ENCODE assay signal across 18 cellular contexts in the genomic region with DNA sequence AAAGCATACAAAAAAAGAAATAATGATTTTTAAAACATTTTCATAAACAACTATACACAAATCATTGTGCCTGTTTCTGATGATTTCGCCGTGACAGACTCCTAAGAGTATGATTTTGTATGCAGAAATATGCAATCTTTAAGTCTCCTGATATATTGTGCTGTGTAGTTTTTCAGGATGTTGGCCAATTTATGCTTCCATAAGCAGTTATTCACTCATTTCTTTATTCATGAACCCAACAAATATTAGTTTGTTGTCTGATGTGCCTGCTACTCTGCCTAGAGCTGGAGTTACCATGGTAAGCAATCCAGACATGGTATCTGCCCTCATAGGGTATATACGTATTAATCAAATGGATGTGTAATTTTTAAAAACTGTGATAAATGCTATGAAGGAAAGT. TPM values are rescaled to one million over a fixed set of nuclear protein-coding genes. Genes with fewer than 3 reads are reported as not detected.
A peak's percentile ranks its signal among the peaks of the same experiment; 100 is the strongest.
DNase-seq lines count a peak whose midpoint lies in the region; ATAC-seq, FAIRE-seq and TF ChIP-seq lines count a peak whose summit lies in the region.
"Had no signal": no experiment of that assay in that cellular context is flagged by ENCODE, and none has a peak within 500 bp of the region (broad histone marks: within the 10 kb centered on the region; RNA-seq: fewer than 3 reads in every experiment).

No MANE protein-coding gene starts in this region.

- FAIRE-seq in A549 (lab: Jason Lieb, UNC) = no peak
- FAIRE-seq: D721Med, GM12891, GM19239 had no signal

- no TSS peak for BruUV-seq in Caco-2 (replicated peaks; lab: Mats Ljungman, UMichigan)

- POLR2A ChIA-PET in A549 (lab: Yijun Ruan, JAX) (no interaction called here), Caco-2 (lab: Charles Lee) (no interaction called here)

- no peaks in the 10 kb centered on the region for H4K20me1 ChIP-seq in Karpas-422 (ENCODE audit: insufficient read depth, low read depth, low read length)
- H4K20me1 ChIP-seq: BLaER1 treated with 17β-estradiol and CSF1 and Interleukin-3, amounts not matched to agents 10 nM and 100 nM had no signal

- no peak for TF ChIP-seq EP300 in A549 (IDR thresholded peaks at IDR 0.05)

- TF ChIP-seq POLR2A in A549 (IDR thresholded peaks at IDR 0.05; ENCODE audit: low read length) = no peak

- H3K27me3 ChIP-seq in Caco-2 (replicated peaks; ENCODE audit: control insufficient read depth, insufficient read depth, low read length) (no peaks in the 10 kb centered on the region), Karpas-422 (ENCODE audit: low read length) (no peaks in the 10 kb centered on the region), colonic mucosa (no peaks in the 10 kb centered on the region)
- H3K27me3 ChIP-seq: BLaER1 treated with 17β-estradiol and CSF1 and Interleukin-3, amounts not matched to agents 10 nM and 100 nM had no signal

- no peak for ATAC-seq in A549
- ATAC-seq: CD8-positive, alpha-beta T cell had no signal

- H3K27ac Mint-ChIP-seq in Caco-2 (ENCODE audit: unreplicated experiment) = peak overlapping the region; percentile 40
- no peak overlapping the region for H3K27ac Mint-ChIP-seq in progenitor cell of endocrine pancreas
- H3K27ac Mint-ChIP-seq: B cell; CD4-positive, alpha-beta T cell; CD8-positive, alpha-beta T cell had no signal

- H3K4me2 ChIP-seq in A549 = no peak overlapping the region
- no peak overlapping the region for H3K4me2 ChIP-seq in Karpas-422 (ENCODE audit: low read depth, low read length, poor library complexity, severe bottlenecking)
- H3K4me2 ChIP-seq: BLaER1 treated with 17β-estradiol and CSF1 and Interleukin-3, amounts not matched to agents 10 nM and 100 nM had no signal

- H3K9me2 ChIP-seq in Karpas-422 (replicated peaks; ENCODE audit: insufficient read depth, low read length) = no peaks in the 10 kb centered on the region

- DNase-seq in A549 (ENCODE audit: low read depth in 1 of 2, low spot score in 1 of 2) (no peak), Caco-2 (no peak), Karpas-422 (peak; percentile 10), colonic mucosa (no peak), progenitor cell of endocrine pancreas (ENCODE audit: low spot score, unreplicated experiment) (no peak)
- DNase-seq in stimulated activated CD4-positive, alpha-beta T cell treated with anti-CD3 and anti-CD28 coated beads, Interleukin-15, amount 100 ng/mL, for 24 hours = no peak
- DNase-seq: 8988T; AML-193; CD4-positive, alpha-beta T cell; CD8-positive, alpha-beta T cell; DMS79 treated with DMSO at 0.1 percent for 48 hours; GF-D8 had no signal

- H3K4me1 ChIP-seq in A549 (peaks cover 37% of the 10 kb centered on the region), Caco-2 (peaks cover 40% of the 10 kb centered on the region), Karpas-422 (ENCODE audit: low read length) (no peaks in the 10 kb centered on the region), colonic mucosa (peaks cover 3% of the 10 kb centered on the region)
- H3K4me1 ChIP-seq: BLaER1 treated with 17β-estradiol and CSF1 and Interleukin-3, amounts not matched to agents 10 nM and 100 nM had no signal

- intact Hi-C loops in Caco-2 (cut with micrococcal nuclease; ENCODE audit: unreplicated experiment) = loop anchor here (10.0 kb wide), 1 partner anchor 489 kb away; no protein-coding TSS in a partner anchor
- intact Hi-C loops in colonic mucosa (cut with DNase I) = no loop called here

- H3K9me3 Mint-ChIP-seq in Caco-2 (ENCODE audit: unreplicated experiment) (peaks cover 9% of the 10 kb centered on the region), progenitor cell of endocrine pancreas (ENCODE audit: low read depth) (no peaks in the 10 kb centered on the region)

- no peak overlapping the region for H2AFZ ChIP-seq in Karpas-422 (ENCODE audit: low read length)

- peaks cover 37% of the 10 kb centered on the region for H3K4me1 Mint-ChIP-seq in Caco-2 (ENCODE audit: low read depth, unreplicated experiment)
- H3K4me1 Mint-ChIP-seq in progenitor cell of endocrine pancreas (ENCODE audit: low read depth) = peaks cover 28% of the 10 kb centered on the region
- H3K4me1 Mint-ChIP-seq: B cell had no signal

- CTCF ChIA-PET in A549 (lab: Yijun Ruan, JAX) (no interaction called here), Caco-2 (lab: Charles Lee) (no interaction called here)

- H3K4me3 ChIP-seq in A549 (no peak overlapping the region), Caco-2 (ENCODE audit: low read depth, low read length) (no peak overlapping the region), Karpas-422 (ENCODE audit: low read length) (no peak overlapping the region), colonic mucosa (no peak overlapping the region)
- H3K4me3 ChIP-seq: BLaER1 treated with 17β-estradiol and CSF1 and Interleukin-3, amounts not matched to agents 10 nM and 100 nM had no signal

- no peak for TF ChIP-seq RAD21 in A549 (conservative IDR thresholded peaks at IDR 0.05 in 1 of 2, IDR thresholded peaks at IDR 0.05 in 1 of 2)

- no peaks in the 10 kb centered on the region for H3K27me3 Mint-ChIP-seq in Caco-2 (ENCODE audit: insufficient read depth, unreplicated experiment)
- H3K27me3 Mint-ChIP-seq in progenitor cell of endocrine pancreas = no peaks in the 10 kb centered on the region

- H3K79me2 ChIP-seq in Karpas-422 (ENCODE audit: low read length) = no peaks in the 10 kb centered on the region

- H3K4me3 Mint-ChIP-seq in Caco-2 (ENCODE audit: unreplicated experiment) = no peak overlapping the region
- no peak overlapping the region for H3K4me3 Mint-ChIP-seq in progenitor cell of endocrine pancreas (ENCODE audit: low read depth)
- H3K4me3 Mint-ChIP-seq: B cell; CD4-positive, alpha-beta T cell; CD8-positive, alpha-beta T cell had no signal

- H3K36me3 Mint-ChIP-seq in Caco-2 (ENCODE audit: insufficient read depth, unreplicated experiment) = no peaks in the 10 kb centered on the region
- no peaks in the 10 kb centered on the region for H3K36me3 Mint-ChIP-seq in progenitor cell of endocrine pancreas (ENCODE audit: insufficient read depth)
- H3K36me3 Mint-ChIP-seq: CD8-positive, alpha-beta T cell had no signal

- TF ChIP-seq CTCF in A549 (IDR thresholded peaks at IDR 0.05) (no peak), Caco-2 (IDR thresholded peaks at IDR 0.05; ENCODE audit: insufficient read depth in 1 of 2, low read depth in 1 of 2, low read length in 1 of 2, severe bottlenecking in 1 of 2, unreplicated experiment in 1 of 2) (no peak), colonic mucosa (IDR thresholded peaks at IDR 0.05) (no peak), progenitor cell of endocrine pancreas (IDR thresholded peaks at IDR 0.05; ENCODE audit: unreplicated experiment) (no peak)

- H3K9me3 ChIP-seq in A549 (no peaks in the 10 kb centered on the region), Caco-2 (no peaks in the 10 kb centered on the region), Karpas-422 (ENCODE audit: low read length) (no peaks in the 10 kb centered on the region), colonic mucosa (no peaks in the 10 kb centered on the region)
- H3K9me3 ChIP-seq: BLaER1 treated with 17β-estradiol and CSF1 and Interleukin-3, amounts not matched to agents 10 nM and 100 nM had no signal

- H3K36me3 ChIP-seq in Caco-2 (ENCODE audit: control insufficient read depth, insufficient read depth, low read length) (no peaks in the 10 kb centered on the region), Karpas-422 (ENCODE audit: insufficient read depth, low read length) (no peaks in the 10 kb centered on the region), colonic mucosa (no peaks in the 10 kb centered on the region)
- H3K36me3 ChIP-seq: BLaER1 treated with 17β-estradiol and CSF1 and Interleukin-3, amounts not matched to agents 10 nM and 100 nM had no signal

- H3K9ac ChIP-seq in Karpas-422 (ENCODE audit: low read length) = no peak overlapping the region
- H3K9ac ChIP-seq in colonic mucosa (ENCODE audit: low read depth in 2 of 2, low read length in 2 of 2) = no peak overlapping the region
- H3K9ac ChIP-seq: BLaER1 treated with 17β-estradiol and CSF1 and Interleukin-3, amounts not matched to agents 10 nM and 100 nM had no signal

- H3K27ac ChIP-seq in A549 (no peak overlapping the region), Karpas-422 (ENCODE audit: low read length) (no peak overlapping the region), colonic mucosa (no peak overlapping the region)
- H3K27ac ChIP-seq: BLaER1 treated with 17β-estradiol and CSF1 and Interleukin-3, amounts not matched to agents 10 nM and 100 nM; C4-2B had no signal

- 87% methylated on average over 3 of the region's 3 CpGs for WGBS in A549 (ENCODE audit: missing lambda C conversion rate)

TF ChIP-seq in A549, 52 proteins besides CTCF, POLR2A, EP300 and RAD21:
- TF ChIP-seq NR3C1 (IDR thresholded peaks at IDR 0.05) (no peak), MAFK (IDR thresholded peaks at IDR 0.05; ENCODE audit: partially characterized antibody) (peak; percentile 66)

RNA-seq across cellular contexts. Expression of a gene that starts 40.4 kb away (rescaled TPM):
- polyA plus RNA-seq in A549 (2011; rRNA removed) (1.6 and 1.8 TPM in 2 replicates), A549 (2017; fragmentation: RNase III; extraction: RNeasy Plus Mini Kit Qiagen cat#74134 plus additional on column Dnase treatment) (0.88 to 2.5 TPM (median 1.9 TPM) in 3 replicates)
- polyA plus RNA-seq in A549 (2012; cell fraction: cytosol; rRNA removed) = 0.30 and 0.40 TPM in 2 replicates
- polyA plus RNA-seq in A549 (2012; cell fraction: nucleus; rRNA removed) = 0.13 and 0.55 TPM in 2 replicates
- 0.29 and 0.50 TPM in 2 replicates for polyA minus RNA-seq in A549 (2011; rRNA and poly(A)+ RNA removed)
- total RNA-seq in Caco-2 (2022) (22.6 and 28.9 TPM in 2 replicates), colonic mucosa (100 to 1,000 TPM; 129 to 194 TPM), progenitor cell of endocrine pancreas (13.0 and 16.0 TPM in 2 replicates)
- total RNA-seq in Karpas-422 (2014; rRNA removed; shearing (Covaris generic); ENCODE audit: low replicate concordance) = not detected in 2 replicates
- total RNA-seq: B cell; CD4-positive, alpha-beta T cell; CD8-positive, alpha-beta T cell had no signal

Comparison
In these comparisons a context has a peak if more than half of its experiments do, and no peak if none do; other contexts are left out.
1. RNA of a gene that starts 40.4 kb away (total RNA-seq): 129 to 194 TPM in colonic mucosa, 22.6 to 28.9 TPM in Caco-2 and 13.0 to 16.0 TPM in progenitor cell of endocrine pancreas; not detected in Karpas-422; every median in the first group is over 10 times any median in the second.